In genomic region chr4:26141101-26141830, GRCh38 we compare ENCODE assay signal across 1 cellular context.
TF ChIP-seq lines count a peak whose summit lies in the region.

No MANE protein-coding gene starts in this region.

TF ChIP-seq in IMR-90, 13 proteins besides CTCF, POLR2A, EP300 and RAD21 (continued from another document):
- no peak for TF ChIP-seq SMC3 (IDR thresholded peaks at IDR 0.05; ENCODE audit: low read depth, low read length)
- no peak for TF ChIP-seq MAFK (IDR thresholded peaks at IDR 0.05; ENCODE audit: low read depth, low read length)
